In genomic region chr14:102212845-102213244, GRCh38 we compare ENCODE assay signal across 24 cellular contexts.
"Had no signal": no experiment of that assay in that cellular context is flagged by ENCODE, and none has a peak within 500 bp of the region (broad histone marks: within the 10 kb centered on the region; RNA-seq: fewer than 3 reads in every experiment).

No MANE protein-coding gene starts in this region.

- H3K9me3 ChIP-seq: gastroesophageal sphincter, lower lobe of right lung, right atrium auricular region, spleen, thoracic aorta, upper lobe of left lung had no signal

- H3K4me3 Mint-ChIP-seq: activated CD8-positive, alpha-beta memory T cell treated with anti-CD3 and anti-CD28 coated beads, Interleukin-2, amount 10 ng/mL, durations not matched to agents 7 days and 5 days; activated CD8-positive, alpha-beta T cell treated with anti-CD3 and anti-CD28 coated beads for 36 hours; activated naive CD8-positive, alpha-beta T cell; naive thymus-derived CD8-positive, alpha-beta T cell; neural progenitor cell had no signal

- DNase-seq: activated CD4-positive, alpha-beta T cell treated with anti-CD3 and anti-CD28 coated beads, Interleukin-2, amount 50 U/mL, for 1 hour; activated CD4-positive, CD25-positive, alpha-beta regulatory T cell treated with anti-CD3 and anti-CD28 coated beads, Interleukin-2, amount 50 U/mL, for 72 hours; activated CD8-positive, alpha-beta memory T cell treated with anti-CD3 and anti-CD28 coated beads, Interleukin-2, amount 10 ng/mL, durations not matched to agents 7 days and 5 days; activated CD8-positive, alpha-beta T cell treated with anti-CD3 and anti-CD28 coated beads for 36 hours; activated effector memory CD4-positive, alpha-beta T cell treated with Interleukin-2 at 50 U/mL for 16 hours; activated naive CD4-positive, alpha-beta T cell treated with Interleukin-2 at 50 U/mL for 16 hours; anterior cingulate cortex; cortex of kidney; hippocampal formation; lower lobe of right lung; mesenchymal stem cell; naive thymus-derived CD8-positive, alpha-beta T cell; occipital lobe; stimulated activated naive CD4-positive, alpha-beta T cell treated with Interleukin-2 at 50 U/mL for 16 hours; T-helper 2 cell; upper lobe of left lung had no signal

- H3K27me3 Mint-ChIP-seq: activated CD8-positive, alpha-beta memory T cell treated with anti-CD3 and anti-CD28 coated beads, Interleukin-2, amount 10 ng/mL, durations not matched to agents 7 days and 5 days; activated CD8-positive, alpha-beta T cell treated with anti-CD3 and anti-CD28 coated beads for 36 hours; activated naive CD8-positive, alpha-beta T cell; naive thymus-derived CD8-positive, alpha-beta T cell had no signal

- H3K4me1 Mint-ChIP-seq: activated CD8-positive, alpha-beta memory T cell treated with anti-CD3 and anti-CD28 coated beads, Interleukin-2, amount 10 ng/mL, durations not matched to agents 7 days and 5 days had no signal

- H3K9ac ChIP-seq: neural progenitor cell, parathyroid adenoma had no signal

- H3K36me3 ChIP-seq: neural progenitor cell had no signal

- H3K27ac ChIP-seq: gastroesophageal sphincter, lower lobe of right lung, neural progenitor cell, parathyroid adenoma, right atrium auricular region, spleen, thoracic aorta, upper lobe of left lung had no signal

- H3K27ac Mint-ChIP-seq: activated CD8-positive, alpha-beta memory T cell treated with anti-CD3 and anti-CD28 coated beads, Interleukin-2, amount 10 ng/mL, durations not matched to agents 7 days and 5 days; activated CD8-positive, alpha-beta T cell treated with anti-CD3 and anti-CD28 coated beads for 36 hours; activated naive CD8-positive, alpha-beta T cell; neural progenitor cell had no signal

- H3K36me3 Mint-ChIP-seq: activated CD8-positive, alpha-beta memory T cell treated with anti-CD3 and anti-CD28 coated beads, Interleukin-2, amount 10 ng/mL, durations not matched to agents 7 days and 5 days; activated naive CD8-positive, alpha-beta T cell had no signal

- H3K27me3 ChIP-seq: gastroesophageal sphincter, neural progenitor cell, right atrium auricular region, spleen, upper lobe of left lung had no signal

- H3K9me3 Mint-ChIP-seq: activated CD8-positive, alpha-beta T cell treated with anti-CD3 and anti-CD28 coated beads for 36 hours; naive thymus-derived CD8-positive, alpha-beta T cell; neural progenitor cell had no signal

- H2AFZ ChIP-seq: neural progenitor cell, parathyroid adenoma had no signal

- H3K4me3 ChIP-seq: gastroesophageal sphincter, lower lobe of right lung, neural progenitor cell, right atrium auricular region, spleen, thoracic aorta, upper lobe of left lung had no signal

- H3K4me2 ChIP-seq: neural progenitor cell had no signal

- ATAC-seq: activated CD8-positive, alpha-beta memory T cell treated with anti-CD3 and anti-CD28 coated beads, Interleukin-2, amount 10 ng/mL, durations not matched to agents 7 days and 5 days; activated CD8-positive, alpha-beta T cell treated with anti-CD3 and anti-CD28 coated beads for 36 hours; gastroesophageal sphincter; left lobe of liver; naive thymus-derived CD8-positive, alpha-beta T cell had no signal
